In genomic region chr4:146522098-146522861, GRCh38 we compare ENCODE assay signal across 1 cellular context.
TF ChIP-seq lines count a peak whose summit lies in the region.

No MANE protein-coding gene starts in this region.

TF ChIP-seq in HepG2, 621 proteins besides CTCF, POLR2A, EP300 and RAD21 (continued from another document and continues in another):
- TF ChIP-seq SIN3A (IDR thresholded peaks at IDR 0.05; ENCODE audit: borderline replicate concordance, low read depth, low read length), result 0 out of 2 replicates have a peak, but pooled peaks have one; percentile 60
- 0 out of 2 replicates have a peak, but pooled peaks have one; percentile 42 for TF ChIP-seq ZBTB39 (CRISPR knock-in tag; IDR thresholded peaks at IDR 0.05)
- TF ChIP-seq ZBTB7B (CRISPR knock-in tag; IDR thresholded peaks at IDR 0.05), result 0 out of 2 replicates have a peak, but pooled peaks have one; percentile 69
- TF ChIP-seq CAMTA2 (CRISPR knock-in tag; IDR thresholded peaks at IDR 0.05; ENCODE audit: borderline replicate concordance), result peak; percentile 79; the same call in 1 of the 2 replicates
- TF ChIP-seq TCF7L2 (IDR thresholded peaks at IDR 0.05; ENCODE audit: low read depth, low read length), result no peak
- peak; percentile 29; the same call in 1 of the 2 replicates for TF ChIP-seq GATAD1 (CRISPR knock-in tag; IDR thresholded peaks at IDR 0.05)
- peak; percentile 76 for TF ChIP-seq ZFX (CRISPR knock-in tag; IDR thresholded peaks at IDR 0.05; ENCODE audit: low read depth)
- TF ChIP-seq TFDP2 (CRISPR knock-in tag; IDR thresholded peaks at IDR 0.05), result peak; percentile 59; the same call in 1 of the 2 replicates
- 0 out of 2 replicates have a peak, but pooled peaks have one; percentile 3 for TF ChIP-seq KLF9 (CRISPR knock-in tag; IDR thresholded peaks at IDR 0.05; ENCODE audit: low read depth)
- TF ChIP-seq FOSL2 (CRISPR knock-in tag; IDR thresholded peaks at IDR 0.05), result peak; percentile 31
- TF ChIP-seq LRRFIP1 (CRISPR knock-in tag; conservative IDR thresholded peaks at IDR 0.05), result no peak
- TF ChIP-seq DDIT3 (CRISPR knock-in tag; IDR thresholded peaks at IDR 0.05), result no peak
- TF ChIP-seq KLF16 (CRISPR knock-in tag; IDR thresholded peaks at IDR 0.05), result peak in 1 of 2 experiments; percentile 39; a peak in 1 of 4 replicates
- TF ChIP-seq ZBTB4 (CRISPR knock-in tag; IDR thresholded peaks at IDR 0.05; ENCODE audit: borderline replicate concordance), result peak; percentile 17; the same call in 1 of the 2 replicates
- TF ChIP-seq MXD1 (CRISPR knock-in tag; IDR thresholded peaks at IDR 0.05), result peak; percentile 70; the same call in 1 of the 2 replicates
- peak; percentile 33; the same call in 1 of the 2 replicates for TF ChIP-seq ISL2 (CRISPR knock-in tag; IDR thresholded peaks at IDR 0.05)
- TF ChIP-seq SAFB2 (CRISPR knock-in tag; IDR thresholded peaks at IDR 0.05; ENCODE audit: borderline replicate concordance, low read depth), result peak; percentile 36; the same call in 1 of the 2 replicates
- peak; percentile 67 for TF ChIP-seq ZNF446 (CRISPR knock-in tag; IDR thresholded peaks at IDR 0.05)
- TF ChIP-seq POLR2G (IDR thresholded peaks at IDR 0.05; ENCODE audit: low read depth, low read length), result peak; percentile 54; the same call in 1 of the 2 replicates
- peak; percentile 13; the same call in 1 of the 2 replicates for TF ChIP-seq ZNF768 (CRISPR knock-in tag; IDR thresholded peaks at IDR 0.05)
- TF ChIP-seq CHD2 (IDR thresholded peaks at IDR 0.05; ENCODE audit: low read depth, low read length), result peak; percentile 55; the same call in 1 of the 2 replicates
- TF ChIP-seq SP140L (CRISPR knock-in tag; IDR thresholded peaks at IDR 0.05; ENCODE audit: borderline replicate concordance), result 0 out of 2 replicates have a peak, but pooled peaks have one; percentile 38
- peak; percentile 74; the same call in 1 of the 2 replicates for TF ChIP-seq DMAP1 (CRISPR knock-in tag; IDR thresholded peaks at IDR 0.05)
- peak; percentile 76 for TF ChIP-seq ARID4A (CRISPR knock-in tag; IDR thresholded peaks at IDR 0.05; ENCODE audit: borderline replicate concordance)
- no peak for TF ChIP-seq AHDC1 (CRISPR knock-in tag; IDR thresholded peaks at IDR 0.05; ENCODE audit: borderline replicate concordance)
- 0 out of 2 replicates have a peak, but pooled peaks have one; percentile 14 for TF ChIP-seq PITX1 (CRISPR knock-in tag; IDR thresholded peaks at IDR 0.05)
- TF ChIP-seq ZFAT (CRISPR knock-in tag; conservative IDR thresholded peaks at IDR 0.05), result no peak
- TF ChIP-seq ZNF441 (CRISPR knock-in tag; IDR thresholded peaks at IDR 0.05; ENCODE audit: borderline replicate concordance), result peak; percentile 100
- TF ChIP-seq ZNF644 (CRISPR knock-in tag; IDR thresholded peaks at IDR 0.05; ENCODE audit: low read depth), result no peak
- no peak for TF ChIP-seq SRSF1 (optimal IDR thresholded peaks at IDR 0.05; ENCODE audit: low read depth, low read length)
- TF ChIP-seq ZFY (CRISPR knock-in tag; IDR thresholded peaks at IDR 0.05), result peak; percentile 78
- TF ChIP-seq MEIS2 (CRISPR knock-in tag; IDR thresholded peaks at IDR 0.05), result 0 out of 2 replicates have a peak, but pooled peaks have one; percentile 16
- peak; percentile 47 for TF ChIP-seq SALL1 (CRISPR knock-in tag; IDR thresholded peaks at IDR 0.05)
- peak; percentile 34 for TF ChIP-seq AGO2 (optimal IDR thresholded peaks at IDR 0.05; ENCODE audit: low read depth, low read length)
- peak; percentile 42; the same call in 1 of the 2 replicates for TF ChIP-seq KDM3A (CRISPR knock-in tag; IDR thresholded peaks at IDR 0.05; ENCODE audit: low read depth)
- no peak for TF ChIP-seq ZNF17 (CRISPR knock-in tag; IDR thresholded peaks at IDR 0.05)
- 0 out of 2 replicates have a peak, but pooled peaks have one; percentile 43 for TF ChIP-seq TMF1 (CRISPR knock-in tag; IDR thresholded peaks at IDR 0.05; ENCODE audit: low read depth)
- TF ChIP-seq GABPB1 (CRISPR knock-in tag; IDR thresholded peaks at IDR 0.05), result peak; percentile 59; the same call in 1 of the 2 replicates
- peak; percentile 78; the same call in 1 of the 2 replicates for TF ChIP-seq ZNF235 (CRISPR knock-in tag; IDR thresholded peaks at IDR 0.05; ENCODE audit: borderline replicate concordance)
